19 cellular contexts compared by ENCODE assay signal in the genomic region with DNA sequence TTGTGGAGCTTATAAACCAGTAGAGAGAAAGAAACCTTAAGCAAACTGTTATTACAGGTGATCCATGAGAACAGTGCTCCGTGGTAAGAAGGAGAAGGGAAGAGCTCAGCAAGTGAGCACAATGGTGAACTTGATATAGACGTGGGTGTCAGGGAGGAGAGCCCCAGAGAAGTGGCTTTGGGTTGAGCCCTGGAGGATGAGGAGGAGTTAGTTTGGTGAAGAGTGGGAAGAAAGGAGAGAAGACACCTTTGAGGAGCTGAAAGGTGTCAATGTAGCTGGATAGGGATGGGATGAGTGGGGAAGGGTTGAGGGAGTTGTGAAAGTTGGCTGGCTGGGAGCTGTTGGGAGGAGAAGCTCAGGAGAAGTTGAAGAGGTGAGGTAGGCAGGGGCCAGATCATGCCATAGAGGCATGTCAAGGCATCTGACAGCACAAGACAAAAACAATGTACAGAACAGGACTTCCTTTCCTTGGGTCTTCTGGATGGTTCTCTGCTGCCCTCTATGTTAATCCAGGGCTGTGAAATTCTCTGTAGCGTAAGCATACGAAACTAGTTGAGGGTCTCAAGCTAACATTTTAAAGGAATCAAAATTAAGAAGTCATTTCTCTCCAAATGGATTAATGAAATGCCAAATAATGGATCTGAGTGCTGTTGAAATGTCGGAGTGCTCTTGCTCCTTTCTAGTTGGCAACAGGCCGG.
DNase-seq lines count a peak whose midpoint lies in the region; ATAC-seq and TF ChIP-seq lines count a peak whose summit lies in the region.
"Had no signal": no experiment of that assay in that cellular context is flagged by ENCODE, and none has a peak within 500 bp of the region (broad histone marks: within the 10 kb centered on the region; RNA-seq: fewer than 3 reads in every experiment).

No MANE protein-coding gene starts in this region.

- H4K5ac ChIP-seq in mesendoderm (ENCODE audit: low read length): no peak overlapping the region

- no peak overlapping the region for H3K23ac ChIP-seq in mesendoderm (ENCODE audit: low read length)

- H3K4me1 Mint-ChIP-seq in stimulated activated naive CD8-positive, alpha-beta T cell treated with anti-CD3 and anti-CD28 coated beads, Interleukin-15, amount 100 ng/mL, for 72 hours: no peaks in the 10 kb centered on the region
- H3K4me1 Mint-ChIP-seq: central memory CD8-positive, alpha-beta T cell; stimulated activated naive B cell treated with anti-CD40 and anti-IgM and Interleukin-4, amounts not matched to agents 10 μg/mL and 1 μg/mL and 100 μg/mL, for 72 hours had no signal

- H3K4me3 ChIP-seq in Loucy (ENCODE audit: low read length, poor library complexity, severe bottlenecking) (no peak overlapping the region), choroid plexus epithelial cell (ENCODE audit: low read depth, low read length) (no peak overlapping the region), mesendoderm (ENCODE audit: low read length) (no peak overlapping the region)
- H3K4me3 ChIP-seq: BLaER1 treated with 17β-estradiol and CSF1 and Interleukin-3, amounts not matched to agents 10 nM and 100 nM; GM23248; tibial nerve had no signal

- H2BK120ac ChIP-seq in mesendoderm (ENCODE audit: low read depth, low read length): no peak overlapping the region

- no peak overlapping the region for H3K9ac ChIP-seq in Loucy (ENCODE audit: low read depth, low read length, poor library complexity, severe bottlenecking)
- H3K9ac ChIP-seq in mesendoderm (ENCODE audit: low read length): no peak overlapping the region
- H3K9ac ChIP-seq: BLaER1 treated with 17β-estradiol and CSF1 and Interleukin-3, amounts not matched to agents 10 nM and 100 nM; GM23248 had no signal

- no peak for ATAC-seq in HG02840 (IDR thresholded peaks at IDR 0.05; ENCODE audit: low FRiP score, unreplicated experiment)
- ATAC-seq in stimulated activated naive CD8-positive, alpha-beta T cell treated with anti-CD3 and anti-CD28 coated beads, Interleukin-15, amount 100 ng/mL, for 72 hours: no peak
- ATAC-seq: stimulated activated naive B cell treated with anti-CD40 and anti-IgM and Interleukin-4, amounts not matched to agents 10 μg/mL and 1 μg/mL and 100 μg/mL, for 72 hours had no signal

- no peak overlapping the region for H2BK15ac ChIP-seq in mesendoderm (replicated peaks; ENCODE audit: low read depth)

- no peaks in the 10 kb centered on the region for H3F3A ChIP-seq in Loucy (ENCODE audit: low read depth)

- H3K27me3 Mint-ChIP-seq in stimulated activated naive CD8-positive, alpha-beta T cell treated with anti-CD3 and anti-CD28 coated beads, Interleukin-15, amount 100 ng/mL, for 72 hours: peaks cover 43% of the 10 kb centered on the region

- H3K79me1 ChIP-seq in mesendoderm (ENCODE audit: low read length): no peaks in the 10 kb centered on the region

- H3K4me2 ChIP-seq in Loucy (ENCODE audit: low read depth, low read length, poor library complexity, severe bottlenecking) (no peak overlapping the region), mesendoderm (ENCODE audit: low read length) (no peak overlapping the region)
- H3K4me2 ChIP-seq: BLaER1 treated with 17β-estradiol and CSF1 and Interleukin-3, amounts not matched to agents 10 nM and 100 nM had no signal

- no peak overlapping the region for H3K27ac ChIP-seq in mesendoderm (ENCODE audit: low read depth, low read length)
- H3K27ac ChIP-seq: BLaER1 treated with 17β-estradiol and CSF1 and Interleukin-3, amounts not matched to agents 10 nM and 100 nM; GM23248; HL-60; tibial nerve had no signal

- H3K4me1 ChIP-seq in Loucy (ENCODE audit: insufficient read depth, low read length, poor library complexity, severe bottlenecking) (no peaks in the 10 kb centered on the region), mesendoderm (ENCODE audit: control insufficient read depth, low read depth, low read length) (peaks cover 5% of the 10 kb centered on the region)
- H3K4me1 ChIP-seq: BLaER1 treated with 17β-estradiol and CSF1 and Interleukin-3, amounts not matched to agents 10 nM and 100 nM; tibial nerve had no signal

- no peaks in the 10 kb centered on the region for H3K9me2 ChIP-seq in Loucy (replicated peaks; ENCODE audit: low read depth, low read length)

- no peak overlapping the region for H3K4me3 Mint-ChIP-seq in stimulated activated naive CD8-positive, alpha-beta T cell treated with anti-CD3 and anti-CD28 coated beads, Interleukin-15, amount 100 ng/mL, for 72 hours
- H3K4me3 Mint-ChIP-seq: central memory CD8-positive, alpha-beta T cell; natural killer cell treated with Interleukin-12 subunit alpha and Interleukin-12 subunit beta and Interleukin-15 and Interleukin-18, amount 100 ng/mL, for 72 hours; stimulated activated naive B cell treated with anti-CD40 and anti-IgM and Interleukin-4, amounts not matched to agents 10 μg/mL and 1 μg/mL and 100 μg/mL, for 72 hours; T-helper 1 cell treated with Interleukin-12 subunit alpha and Interleukin-12 subunit beta and Interleukin-4 antibody, amounts not matched to agents 30 μg/mL and 1 μg/mL, for 36 hours had no signal

- H3K9me3 ChIP-seq in Loucy (ENCODE audit: insufficient read depth, low read depth, low read length): no peaks in the 10 kb centered on the region
- H3K9me3 ChIP-seq: BLaER1 treated with 17β-estradiol and CSF1 and Interleukin-3, amounts not matched to agents 10 nM and 100 nM; tibial nerve had no signal

- no peaks in the 10 kb centered on the region for H4K20me1 ChIP-seq in Loucy (ENCODE audit: insufficient read depth, low read length, poor library complexity, severe bottlenecking)
- H4K20me1 ChIP-seq: BLaER1 treated with 17β-estradiol and CSF1 and Interleukin-3, amounts not matched to agents 10 nM and 100 nM had no signal

- H3K27ac Mint-ChIP-seq in stimulated activated naive CD8-positive, alpha-beta T cell treated with anti-CD3 and anti-CD28 coated beads, Interleukin-15, amount 100 ng/mL, for 72 hours: peak overlapping the region in 1 of 2 donors; percentile 1
- H3K27ac Mint-ChIP-seq: natural killer cell treated with Interleukin-12 subunit alpha and Interleukin-12 subunit beta and Interleukin-15 and Interleukin-18, amount 100 ng/mL, for 72 hours; stimulated activated naive B cell treated with anti-CD40 and anti-IgM and Interleukin-4, amounts not matched to agents 10 μg/mL and 1 μg/mL and 100 μg/mL, for 72 hours; T-helper 1 cell treated with Interleukin-12 subunit alpha and Interleukin-12 subunit beta and Interleukin-4 antibody, amounts not matched to agents 30 μg/mL and 1 μg/mL, for 36 hours had no signal

- TF ChIP-seq CTCF in GM12873 (IDR thresholded peaks at IDR 0.05; ENCODE audit: insufficient read depth, low read depth, low read length, missing control alignments): peak; percentile 4
- peak; percentile 68 for TF ChIP-seq CTCF in Loucy (conservative IDR thresholded peaks at IDR 0.05; ENCODE audit: low read length)
- peak; percentile 37 for TF ChIP-seq CTCF in choroid plexus epithelial cell (conservative IDR thresholded peaks at IDR 0.05; ENCODE audit: low read depth, low read length)

- H3K4ac ChIP-seq in mesendoderm (ENCODE audit: low read depth, low read length): no peak overlapping the region

- H3K36me3 ChIP-seq in Loucy (ENCODE audit: insufficient read depth, low read length) (no peaks in the 10 kb centered on the region), mesendoderm (ENCODE audit: control insufficient read depth, insufficient read depth, low read length) (no peaks in the 10 kb centered on the region)
- H3K36me3 ChIP-seq: BLaER1 treated with 17β-estradiol and CSF1 and Interleukin-3, amounts not matched to agents 10 nM and 100 nM; tibial nerve had no signal

- peak; percentile 15 for DNase-seq in choroid plexus epithelial cell (ENCODE audit: low read depth)
- peak; percentile 43 for DNase-seq in mesendoderm
- no peak for DNase-seq in NCI-H2196 treated with DMSO at 0.1 percent for 48 hours (lab: John Stamatoyannopoulos, UW; ENCODE audit: unreplicated experiment)
- DNase-seq in AG08395 (ENCODE audit: low spot score): no peak
- no peak for DNase-seq in stimulated activated naive CD8-positive, alpha-beta T cell treated with anti-CD3 and anti-CD28 coated beads, Interleukin-15, amount 100 ng/mL, for 72 hours
- DNase-seq: GM23248; NCI-H1436 treated with DMSO at 0.1 percent for 48 hours; NCI-H446; Right ventricle myocardium superior; stimulated activated naive B cell treated with anti-CD40 and anti-IgM and Interleukin-4, amounts not matched to agents 10 μg/mL and 1 μg/mL and 100 μg/mL, for 72 hours had no signal

- peak overlapping the region; percentile 18 for H2AK5ac ChIP-seq in mesendoderm (ENCODE audit: low read length)

- no peak overlapping the region for H4K8ac ChIP-seq in mesendoderm (ENCODE audit: low read depth, low read length)

- H3K56ac ChIP-seq in mesendoderm (ENCODE audit: low read length): no peak overlapping the region

- H2AFZ ChIP-seq in Loucy (ENCODE audit: low read length): no peak overlapping the region
- H2AFZ ChIP-seq: GM23248 had no signal

- WGBS in mesendoderm (ENCODE audit: extremely low coverage, insufficient coverage, low lambda C conversion rate): no CpG with 5 or more reads among the region's 6 CpGs

- H3K27me3 ChIP-seq in Loucy (ENCODE audit: insufficient read depth, low read length, poor library complexity, severe bottlenecking) (peaks cover 6% of the 10 kb centered on the region), mesendoderm (ENCODE audit: insufficient read depth, low read length, poor library complexity) (no peaks in the 10 kb centered on the region)
- H3K27me3 ChIP-seq: BLaER1 treated with 17β-estradiol and CSF1 and Interleukin-3, amounts not matched to agents 10 nM and 100 nM; tibial nerve had no signal

- H2BK5ac ChIP-seq in mesendoderm (ENCODE audit: low read length): peak overlapping the region; percentile 12

- H3K79me2 ChIP-seq in Loucy (ENCODE audit: insufficient read depth, low read length): no peaks in the 10 kb centered on the region
- no peaks in the 10 kb centered on the region for H3K79me2 ChIP-seq in mesendoderm (ENCODE audit: control insufficient read depth, insufficient read depth, low read length)

- no peak overlapping the region for H3K18ac ChIP-seq in mesendoderm (ENCODE audit: low read length)

- H3K9me3 Mint-ChIP-seq in stimulated activated naive CD8-positive, alpha-beta T cell treated with anti-CD3 and anti-CD28 coated beads, Interleukin-15, amount 100 ng/mL, for 72 hours: no peaks in the 10 kb centered on the region
- H3K9me3 Mint-ChIP-seq: central memory CD8-positive, alpha-beta T cell; natural killer cell treated with Interleukin-12 subunit alpha and Interleukin-12 subunit beta and Interleukin-15 and Interleukin-18, amount 100 ng/mL, for 72 hours; stimulated activated naive B cell treated with anti-CD40 and anti-IgM and Interleukin-4, amounts not matched to agents 10 μg/mL and 1 μg/mL and 100 μg/mL, for 72 hours; T-helper 1 cell treated with Interleukin-12 subunit alpha and Interleukin-12 subunit beta and Interleukin-4 antibody, amounts not matched to agents 30 μg/mL and 1 μg/mL, for 36 hours had no signal

Comparison
In these comparisons a context has a peak if more than half of its experiments do, and no peak if none do; other contexts are left out.
1. CTCF ChIP-seq: peak in every context shown above with its lines; median percentile 68 in Loucy; 37 in choroid plexus epithelial cell; 4 in GM12873.
2. DNase-seq: peak in choroid plexus epithelial cell (single experiment) and mesendoderm (single experiment); none in NCI-H2196 treated with DMSO at 0.1 percent for 48 hours (single experiment), AG08395 (single experiment) and stimulated activated naive CD8-positive, alpha-beta T cell treated with anti-CD3 and anti-CD28 coated beads, Interleukin-15, amount 100 ng/mL, for 72 hours (0 of 2).